8 cellular contexts compared by ENCODE assay signal in the genomic region with DNA sequence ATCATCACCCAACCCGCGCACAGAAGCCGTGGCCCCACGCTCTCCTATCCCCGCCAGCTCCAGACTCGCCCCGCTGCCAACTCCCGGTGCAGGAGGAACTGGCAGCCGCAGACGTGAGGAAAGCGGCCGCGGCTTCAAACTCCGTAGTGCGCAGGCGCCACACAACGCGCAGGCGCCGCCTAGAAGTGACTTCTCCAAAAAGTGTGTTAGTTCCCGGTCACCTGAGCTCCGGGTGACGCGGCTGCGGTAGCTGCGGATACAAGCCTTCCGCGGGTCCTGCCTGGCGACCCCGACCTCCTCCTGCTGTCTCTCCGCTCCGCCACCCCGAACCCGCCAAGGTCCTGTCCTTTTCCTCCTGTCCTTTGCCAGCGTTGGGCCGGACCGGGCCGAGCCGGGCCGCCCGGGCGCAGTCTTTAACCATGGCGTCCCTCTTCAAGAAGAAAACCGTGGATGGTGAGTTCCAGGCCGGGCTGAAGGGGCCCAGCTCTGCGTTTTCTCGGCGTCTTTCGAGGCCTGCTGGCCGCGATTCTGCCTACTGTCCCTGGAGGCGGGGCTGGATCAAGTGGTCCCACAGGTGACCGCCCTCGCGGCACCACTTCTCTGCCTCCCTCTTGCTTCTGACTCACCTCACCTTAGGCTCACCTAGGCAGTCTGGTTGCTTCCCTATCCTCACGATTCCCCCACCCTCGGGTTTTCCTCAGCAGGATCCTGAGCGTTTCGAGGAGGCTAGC. TPM values are rescaled to one million over a fixed set of nuclear protein-coding genes. Genes with fewer than 3 reads are reported as not detected.
A peak's percentile ranks its signal among the peaks of the same experiment; 100 is the strongest.
DNase-seq lines count a peak whose midpoint lies in the region; ATAC-seq and TF ChIP-seq lines count a peak whose summit lies in the region.

A gene with protein sequence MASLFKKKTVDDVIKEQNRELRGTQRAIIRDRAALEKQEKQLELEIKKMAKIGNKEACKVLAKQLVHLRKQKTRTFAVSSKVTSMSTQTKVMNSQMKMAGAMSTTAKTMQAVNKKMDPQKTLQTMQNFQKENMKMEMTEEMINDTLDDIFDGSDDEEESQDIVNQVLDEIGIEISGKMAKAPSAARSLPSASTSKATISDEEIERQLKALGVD (plus strand): TSS at position 206 of the 731 bp plus-strand sequence. CDS start 214 bp downstream, at position 420.

- peaks cover 33 to 56% (median 38%) of the 10 kb centered on the region in 4 donors for H3K4me1 Mint-ChIP-seq in CD4-positive, alpha-beta memory T cell
- peaks cover 33% of the 10 kb centered on the region for H3K4me1 Mint-ChIP-seq in activated CD4-positive, alpha-beta memory T cell treated with anti-CD3 and anti-CD28 coated beads for 36 hours (ENCODE audit: low read depth)

- POLR2A ChIA-PET in CD4-positive, alpha-beta memory T cell (lab: Charles Lee; ENCODE audit: partially characterized antibody), result interaction anchor here (1.5 to 2.2 kb wide), 2 partner anchors 832 to 923 kb away, joined by 15 to 16 read pairs; a partner anchor contains a TSS
- POLR2A ChIA-PET in activated CD4-positive, alpha-beta memory T cell treated with anti-CD3 and anti-CD28 coated beads for 36 hours (lab: Charles Lee), result interaction anchor here (0.9 to 1.2 kb wide), 2 partner anchors 16 to 922 kb away, joined by 3 read pairs; a partner anchor contains a TSS

- H3K9ac ChIP-seq in liver (ENCODE audit: low read depth in 1 of 2, low read length in 2 of 2), result peak within 1 kb of the TSS; percentile 84 to 99

- H3K4me3 ChIP-seq in CD4-positive, alpha-beta memory T cell (ENCODE audit: low read length in 2 of 2), result peak within 1 kb of the TSS; percentile 71 to 92
- peak within 1 kb of the TSS; percentile 56 to 100 (median 95) for H3K4me3 ChIP-seq in dorsolateral prefrontal cortex
- H3K4me3 ChIP-seq in liver (ENCODE audit: low read depth in 1 of 3, low read length in 3 of 3), result peak within 1 kb of the TSS; percentile 89 to 97 (median 96)

- ATAC-seq in GM19455 (IDR thresholded peaks at IDR 0.05; ENCODE audit: unreplicated experiment), result peak; percentile 98

- H3K27me3 ChIP-seq in CD4-positive, alpha-beta memory T cell (ENCODE audit: insufficient read depth, low read length), result no peaks in the 10 kb centered on the region
- no peaks in the 10 kb centered on the region for H3K27me3 ChIP-seq in dorsolateral prefrontal cortex
- H3K27me3 ChIP-seq in liver (ENCODE audit: control insufficient read depth in 4 of 4, insufficient read depth in 4 of 4, low read length in 3 of 4), result no peaks in the 10 kb centered on the region

- CTCF ChIA-PET in CD4-positive, alpha-beta memory T cell (lab: Charles Lee; ENCODE audit: partially characterized antibody), result interaction anchor here (1.5 to 1.6 kb wide), 2 partner anchors 32 to 124 kb away, joined by 5 to 6 read pairs; no protein-coding TSS in a partner anchor
- CTCF ChIA-PET in activated CD4-positive, alpha-beta memory T cell treated with anti-CD3 and anti-CD28 coated beads for 36 hours (lab: Charles Lee), result interaction anchor here (1.5 kb wide), 1 partner anchor 33 kb away, joined by 4 read pairs; no protein-coding TSS in a partner anchor

- peak within 1 kb of the TSS; percentile 96 to 99 (median 98) for H3K27ac Mint-ChIP-seq in CD4-positive, alpha-beta memory T cell
- H3K27ac Mint-ChIP-seq in activated CD4-positive, alpha-beta memory T cell treated with anti-CD3 and anti-CD28 coated beads for 36 hours, result peak within 1 kb of the TSS; percentile 89

- under 1% methylated on average over 59 of the region's 59 CpGs for WGBS in liver

- DNase-seq in CD4-positive, alpha-beta memory T cell, result peak; percentile 90 to 92 (median 91)
- peak; percentile 88 for DNase-seq in HK-2 (ENCODE audit: unreplicated experiment)
- peak; percentile 72 for DNase-seq in NCI-H82 treated with DMSO at 0.1 percent for 48 hours (lab: John Stamatoyannopoulos, UW; ENCODE audit: unreplicated experiment)
- DNase-seq in activated CD4-positive, alpha-beta memory T cell treated with anti-CD3 and anti-CD28 coated beads for 36 hours, result peak; percentile 94
- peak; percentile 88 to 95 (median 92) for DNase-seq in dorsolateral prefrontal cortex
- DNase-seq in stimulated activated CD4-positive, alpha-beta T cell treated with anti-CD3 and anti-CD28 coated beads, Interleukin-4, amount 100 ng/mL, for 1 hour, result peak; percentile 93

- H3K9me3 ChIP-seq in CD4-positive, alpha-beta memory T cell (ENCODE audit: control insufficient read depth in 1 of 2, low read length in 2 of 2), result no peaks in the 10 kb centered on the region
- H3K9me3 ChIP-seq in liver (ENCODE audit: control insufficient read depth in 4 of 4, low read length in 3 of 4), result no peaks in the 10 kb centered on the region

- TF ChIP-seq RAD21 in liver (IDR thresholded peaks at IDR 0.05), result no peak

- peaks cover 6 to 7% of the 10 kb centered on the region in 2 donors for H3K27me3 Mint-ChIP-seq in CD4-positive, alpha-beta memory T cell
- peaks cover 3% of the 10 kb centered on the region for H3K27me3 Mint-ChIP-seq in activated CD4-positive, alpha-beta memory T cell treated with anti-CD3 and anti-CD28 coated beads for 36 hours

- H3K4me3 Mint-ChIP-seq in CD4-positive, alpha-beta memory T cell, result peak within 1 kb of the TSS; percentile 97 to 99 (median 98)
- H3K4me3 Mint-ChIP-seq in activated CD4-positive, alpha-beta memory T cell treated with anti-CD3 and anti-CD28 coated beads for 36 hours, result peak within 1 kb of the TSS; percentile 89

- H3K4me1 ChIP-seq in CD4-positive, alpha-beta memory T cell (ENCODE audit: insufficient read depth, low read length), result peaks cover 35% of the 10 kb centered on the region
- peaks cover 3 to 22% (median 10%) of the 10 kb centered on the region in 4 donors for H3K4me1 ChIP-seq in liver (ENCODE audit: control insufficient read depth in 4 of 4, insufficient read depth in 4 of 4, low read length in 3 of 4)

- no peaks in the 10 kb centered on the region for H3K36me3 ChIP-seq in CD4-positive, alpha-beta memory T cell (ENCODE audit: insufficient read depth, low read length)
- H3K36me3 ChIP-seq in liver (ENCODE audit: control insufficient read depth in 4 of 4, insufficient read depth in 3 of 4, low read depth in 1 of 4, low read length in 3 of 4), result no peaks in the 10 kb centered on the region

- H3K27ac ChIP-seq in CD4-positive, alpha-beta memory T cell (ENCODE audit: low read depth, low read length), result peak within 1 kb of the TSS; percentile 86
- H3K27ac ChIP-seq in dorsolateral prefrontal cortex (peak within 1 kb of the TSS; percentile 56 to 97 (median 89)), liver (ENCODE audit: low read depth in 1 of 2, low read length in 2 of 2) (peak within 1 kb of the TSS; percentile 95 to 96)

- intact Hi-C loops in CD4-positive, alpha-beta memory T cell (cut with micrococcal nuclease), result loop anchor here (1.0 kb wide), 3 partner anchors 12 to 922 kb away; a partner anchor contains a TSS
- intact Hi-C loops in activated CD4-positive, alpha-beta memory T cell treated with anti-CD3 and anti-CD28 coated beads for 36 hours (cut with micrococcal nuclease), result loop anchor here (1.0 to 2.0 kb wide), 2 partner anchors 106 to 832 kb away; a partner anchor contains a TSS
- intact Hi-C loops in dorsolateral prefrontal cortex (cut with DNase I), result loop anchor here in 1 of 2 donors (5.0 to 10.0 kb wide), 2 partner anchors 60 to 142 kb away; no protein-coding TSS in a partner anchor

- peak in 24 of 56 donors; percentile 1 to 49 (median 22) for TF ChIP-seq CTCF in dorsolateral prefrontal cortex (IDR thresholded peaks at IDR 0.05 in 54 of 56, conservative IDR thresholded peaks at IDR 0.05 in 2 of 56; ENCODE audit: low read depth in 1 of 56, partially characterized antibody in 56 of 56)
- TF ChIP-seq CTCF in liver (IDR thresholded peaks at IDR 0.05; ENCODE audit: low read depth, low read length, missing input control), result no peak

- H3K36me3 Mint-ChIP-seq in CD4-positive, alpha-beta memory T cell, result peaks cover 7 to 18% of the 10 kb centered on the region in 2 donors
- H3K36me3 Mint-ChIP-seq in activated CD4-positive, alpha-beta memory T cell treated with anti-CD3 and anti-CD28 coated beads for 36 hours, result peaks cover 5% of the 10 kb centered on the region

- H3K9me3 Mint-ChIP-seq in CD4-positive, alpha-beta memory T cell, result peaks cover 0 to 3% (median 0%) of the 10 kb centered on the region in 8 donors
- H3K9me3 Mint-ChIP-seq in activated CD4-positive, alpha-beta memory T cell treated with anti-CD3 and anti-CD28 coated beads for 36 hours, result peaks cover 4% of the 10 kb centered on the region

TF ChIP-seq in liver, 16 proteins besides CTCF, POLR2A, EP300 and RAD21 (continues in another document):
- TF ChIP-seq HNF4A (conservative IDR thresholded peaks at IDR 0.05), result no peak
- no peak for TF ChIP-seq JUND (IDR thresholded peaks at IDR 0.05)
- TF ChIP-seq FOXA1 (IDR thresholded peaks at IDR 0.05), result no peak
- no peak for TF ChIP-seq EGR1 (IDR thresholded peaks at IDR 0.05; ENCODE audit: low read depth in 2 of 2)
- peak; percentile 75 for TF ChIP-seq YY1 (IDR thresholded peaks at IDR 0.05)
- TF ChIP-seq, protein P1, sequence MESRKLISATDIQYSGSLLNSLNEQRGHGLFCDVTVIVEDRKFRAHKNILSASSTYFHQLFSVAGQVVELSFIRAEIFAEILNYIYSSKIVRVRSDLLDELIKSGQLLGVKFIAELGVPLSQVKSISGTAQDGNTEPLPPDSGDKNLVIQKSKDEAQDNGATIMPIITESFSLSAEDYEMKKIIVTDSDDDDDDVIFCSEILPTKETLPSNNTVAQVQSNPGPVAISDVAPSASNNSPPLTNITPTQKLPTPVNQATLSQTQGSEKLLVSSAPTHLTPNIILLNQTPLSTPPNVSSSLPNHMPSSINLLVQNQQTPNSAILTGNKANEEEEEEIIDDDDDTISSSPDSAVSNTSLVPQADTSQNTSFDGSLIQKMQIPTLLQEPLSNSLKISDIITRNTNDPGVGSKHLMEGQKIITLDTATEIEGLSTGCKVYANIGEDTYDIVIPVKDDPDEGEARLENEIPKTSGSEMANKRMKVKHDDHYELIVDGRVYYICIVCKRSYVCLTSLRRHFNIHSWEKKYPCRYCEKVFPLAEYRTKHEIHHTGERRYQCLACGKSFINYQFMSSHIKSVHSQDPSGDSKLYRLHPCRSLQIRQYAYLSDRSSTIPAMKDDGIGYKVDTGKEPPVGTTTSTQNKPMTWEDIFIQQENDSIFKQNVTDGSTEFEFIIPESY (IDR thresholded peaks at IDR 0.05), result peak; percentile 49
- TF ChIP-seq GABPA (IDR thresholded peaks at IDR 0.05 in 1 of 2, conservative IDR thresholded peaks at IDR 0.05 in 1 of 2), result peak in 1 of 2 donors; percentile 46
- no peak for TF ChIP-seq HNF4G (IDR thresholded peaks at IDR 0.05)
- no peak for TF ChIP-seq FOXA2 (IDR thresholded peaks at IDR 0.05)

RNA-seq across cellular contexts. Expression of the gene that starts here (rescaled TPM):
- 10 to 100 TPM; 25.9 to 30.8 TPM for total RNA-seq in CD4-positive, alpha-beta memory T cell
- 10 to 100 TPM; 47.3 to 51.1 TPM for polyA plus RNA-seq in CD4-positive, alpha-beta memory T cell
- total RNA-seq in activated CD4-positive, alpha-beta memory T cell treated with anti-CD3 and anti-CD28 coated beads for 36 hours, result 10 to 100 TPM; 28.4 to 29.0 TPM
- total RNA-seq in dorsolateral prefrontal cortex (10 to 100 TPM; 23.8 to 49.2 (median 34.7) TPM), liver (10 to 100 TPM; 15.5 TPM)
- 10 to 100 TPM; 12.6 to 49.5 TPM for polyA plus RNA-seq in liver

Comparison
In these comparisons a context has a peak if more than half of its experiments do, and no peak if none do; other contexts are left out.
1. Peak in every context shown above with its lines: DNase-seq, ATAC-seq, H3K4me3 ChIP-seq and H3K27ac ChIP-seq.